Comparison of ENCODE assay signal across 10 cellular contexts in the genomic region with DNA sequence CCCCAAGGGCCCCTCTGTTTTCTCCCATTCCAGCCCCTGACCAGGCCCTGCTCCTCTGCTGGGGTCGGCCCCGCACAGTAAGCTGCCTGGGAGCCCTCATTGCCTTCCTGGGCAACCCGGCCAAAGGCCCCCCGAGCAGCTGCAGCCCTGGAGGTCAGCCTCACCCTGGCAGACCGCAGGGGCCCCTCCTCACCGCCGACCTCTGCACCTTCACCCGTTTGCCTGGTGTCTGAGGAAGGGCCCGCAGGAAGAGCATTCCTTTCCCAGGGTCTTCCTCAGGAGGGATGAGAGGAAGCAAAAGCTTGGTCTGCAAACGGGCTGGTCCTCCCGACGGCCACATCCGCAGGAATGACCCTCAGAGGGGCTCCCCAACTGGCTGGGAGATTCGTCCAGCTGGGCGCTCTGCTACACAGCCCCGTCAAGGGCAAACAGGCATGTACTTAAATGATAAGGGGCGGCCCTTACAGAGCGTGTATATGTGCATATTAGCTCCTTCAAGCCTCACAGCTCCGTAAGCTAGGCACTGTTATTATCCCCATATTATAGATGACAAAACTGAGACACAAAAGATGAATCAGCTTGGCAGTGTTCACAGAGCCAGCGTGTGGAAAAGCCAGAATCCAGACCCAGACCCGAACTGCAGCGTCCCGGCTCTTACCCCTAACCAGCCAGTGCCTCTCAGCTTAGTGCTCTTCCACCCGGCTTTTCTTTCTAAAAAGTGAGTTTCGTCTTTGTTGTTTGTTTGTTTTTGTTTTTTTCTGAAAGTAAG. TPM values are rescaled to one million over a fixed set of nuclear protein-coding genes. Genes with fewer than 3 reads are reported as not detected.
A peak's percentile ranks its signal among the peaks of the same experiment; 100 is the strongest.
DNase-seq lines count a peak whose midpoint lies in the region; ATAC-seq and TF ChIP-seq lines count a peak whose summit lies in the region.
"Had no signal": no experiment of that assay in that cellular context is flagged by ENCODE, and none has a peak within 500 bp of the region (broad histone marks: within the 10 kb centered on the region; RNA-seq: fewer than 3 reads in every experiment).

No MANE protein-coding gene starts in this region.

- no peaks in the 10 kb centered on the region for H3K36me3 Mint-ChIP-seq in activated naive CD4-positive, alpha-beta T cell treated with anti-CD3 and anti-CD28 coated beads, Interleukin-2, amount 10 ng/mL, durations not matched to agents 7 days and 5 days
- no peaks in the 10 kb centered on the region for H3K36me3 Mint-ChIP-seq in central memory CD8-positive, alpha-beta T cell (ENCODE audit: insufficient read depth)
- no peaks in the 10 kb centered on the region for H3K36me3 Mint-ChIP-seq in type B pancreatic cell

- H2AK5ac ChIP-seq in mesenchymal stem cell (ENCODE audit: low read length, severe bottlenecking), result no peak overlapping the region

- H3K4me3 Mint-ChIP-seq in activated naive CD4-positive, alpha-beta T cell treated with anti-CD3 and anti-CD28 coated beads, Interleukin-2, amount 10 ng/mL, durations not matched to agents 7 days and 5 days, result peak overlapping the region; percentile 43
- H3K4me3 Mint-ChIP-seq in central memory CD8-positive, alpha-beta T cell, result peak overlapping the region; percentile 57
- H3K4me3 Mint-ChIP-seq in type B pancreatic cell, result peak overlapping the region; percentile 72

- no peaks in the 10 kb centered on the region for H3K36me3 ChIP-seq in mesenchymal stem cell (ENCODE audit: control insufficient read depth in 1 of 2, insufficient read depth in 2 of 2, low read depth in 1 of 2, low read length in 2 of 2)
- H3K36me3 ChIP-seq: MG63 had no signal

- peak overlapping the region; percentile 6 to 37 for H3K18ac ChIP-seq in mesenchymal stem cell (ENCODE audit: low read depth in 1 of 2, low read length in 2 of 2)

- no peaks in the 10 kb centered on the region for H3K79me1 ChIP-seq in mesenchymal stem cell (replicated peaks; ENCODE audit: low read length, poor library complexity, severe bottlenecking)

- peak overlapping the region in 1 of 2 experiments; percentile 87 for H3K4ac ChIP-seq in mesenchymal stem cell (ENCODE audit: low read depth in 1 of 2, low read length in 2 of 2)

- no peak overlapping the region for H3K4me2 ChIP-seq in mesenchymal stem cell (ENCODE audit: low read length, poor library complexity, severe bottlenecking)

- DNase-seq in activated naive CD4-positive, alpha-beta T cell treated with anti-CD3 and anti-CD28 coated beads, Interleukin-2, amount 10 ng/mL, durations not matched to agents 7 days and 5 days, result no peak
- DNase-seq in activated naive CD4-positive, alpha-beta T cell treated with Interleukin-2 at 50 U/mL for 16 hours, result no peak
- no peak for DNase-seq in central memory CD8-positive, alpha-beta T cell (ENCODE audit: low spot score in 2 of 2)
- DNase-seq in mesenchymal stem cell (no peak), type B pancreatic cell (ENCODE audit: extremely low spot score, unreplicated experiment) (no peak), SW480 (ENCODE audit: low spot score) (no peak), AG08396 (ENCODE audit: low spot score) (no peak)
- DNase-seq: AML-193 had no signal

- H3K27ac ChIP-seq in mesenchymal stem cell (ENCODE audit: low read length, poor library complexity, severe bottlenecking), result no peak overlapping the region

- no peak for ATAC-seq in central memory CD8-positive, alpha-beta T cell (replicated peaks; ENCODE audit: extremely low read depth, poor library complexity, severe bottlenecking)
- ATAC-seq in GM18909 (IDR thresholded peaks at IDR 0.05; ENCODE audit: poor library complexity, unreplicated experiment), result no peak

- peak overlapping the region; percentile 37 for H4K91ac ChIP-seq in mesenchymal stem cell (ENCODE audit: low read length)

- CTCF ChIA-PET in activated naive CD4-positive, alpha-beta T cell treated with anti-CD3 and anti-CD28 coated beads, Interleukin-2, amount 10 ng/mL, durations not matched to agents 7 days and 5 days (lab: Charles Lee), result interaction anchor here (1.0 to 1.1 kb wide), 2 partner anchors 10 to 13 kb away, joined by 3 to 4 read pairs; no protein-coding TSS in a partner anchor

- H3K27me3 ChIP-seq in mesenchymal stem cell (ENCODE audit: control insufficient read depth in 1 of 2, insufficient read depth in 1 of 2, low read length in 2 of 2), result no peaks in the 10 kb centered on the region
- H3K27me3 ChIP-seq: MG63 had no signal

- 33% methylated on average over 24 of the region's 25 CpGs for WGBS in mesenchymal stem cell

- no peaks in the 10 kb centered on the region for H3K9me3 Mint-ChIP-seq in activated naive CD4-positive, alpha-beta T cell treated with anti-CD3 and anti-CD28 coated beads, Interleukin-2, amount 10 ng/mL, durations not matched to agents 7 days and 5 days
- H3K9me3 Mint-ChIP-seq in central memory CD8-positive, alpha-beta T cell, result no peaks in the 10 kb centered on the region
- no peaks in the 10 kb centered on the region for H3K9me3 Mint-ChIP-seq in type B pancreatic cell

- no peak overlapping the region for H3K23ac ChIP-seq in mesenchymal stem cell (ENCODE audit: low read length in 2 of 2)

- no peak overlapping the region for H3K4me3 ChIP-seq in mesenchymal stem cell (ENCODE audit: insufficient read depth in 1 of 2, low read depth in 1 of 2, low read length in 2 of 2)
- H3K4me3 ChIP-seq: MG63 had no signal

- peaks cover 61% of the 10 kb centered on the region for H3K27me3 Mint-ChIP-seq in activated naive CD4-positive, alpha-beta T cell treated with anti-CD3 and anti-CD28 coated beads, Interleukin-2, amount 10 ng/mL, durations not matched to agents 7 days and 5 days
- peaks cover 21% of the 10 kb centered on the region for H3K27me3 Mint-ChIP-seq in central memory CD8-positive, alpha-beta T cell
- peaks cover 37% of the 10 kb centered on the region for H3K27me3 Mint-ChIP-seq in type B pancreatic cell

- peaks cover 49% of the 10 kb centered on the region for H3K4me1 Mint-ChIP-seq in activated naive CD4-positive, alpha-beta T cell treated with anti-CD3 and anti-CD28 coated beads, Interleukin-2, amount 10 ng/mL, durations not matched to agents 7 days and 5 days
- H3K4me1 Mint-ChIP-seq in central memory CD8-positive, alpha-beta T cell, result peaks cover 24% of the 10 kb centered on the region
- peaks cover 14% of the 10 kb centered on the region for H3K4me1 Mint-ChIP-seq in type B pancreatic cell (ENCODE audit: unreplicated experiment)

- H3K14ac ChIP-seq in mesenchymal stem cell (ENCODE audit: low read length in 2 of 2), result peak overlapping the region in 1 of 2 experiments; percentile 35

- peak overlapping the region; percentile 68 for H4K8ac ChIP-seq in mesenchymal stem cell (ENCODE audit: low read length)

- peak overlapping the region in 1 of 2 experiments; percentile 77 for H2BK12ac ChIP-seq in mesenchymal stem cell (ENCODE audit: low read length in 2 of 2)

- no peak overlapping the region for H2BK5ac ChIP-seq in mesenchymal stem cell (ENCODE audit: low read depth, low read length, poor library complexity, severe bottlenecking)

- H2BK15ac ChIP-seq in mesenchymal stem cell (ENCODE audit: low read depth, poor library complexity, severe bottlenecking), result no peak overlapping the region

- peak overlapping the region; percentile 54 for H2AFZ ChIP-seq in mesenchymal stem cell (ENCODE audit: low read depth, low read length)

- H3K9ac ChIP-seq in mesenchymal stem cell (ENCODE audit: low read length), result peak overlapping the region; percentile 56

- no peak for TF ChIP-seq CTCF in type B pancreatic cell (conservative IDR thresholded peaks at IDR 0.05)

- no peak overlapping the region for H2BK120ac ChIP-seq in mesenchymal stem cell (ENCODE audit: low read depth, low read length)

- H3K27ac Mint-ChIP-seq in activated naive CD4-positive, alpha-beta T cell treated with anti-CD3 and anti-CD28 coated beads, Interleukin-2, amount 10 ng/mL, durations not matched to agents 7 days and 5 days, result no peak overlapping the region
- H3K27ac Mint-ChIP-seq in central memory CD8-positive, alpha-beta T cell (ENCODE audit: low read depth), result no peak overlapping the region
- peak overlapping the region; percentile 41 for H3K27ac Mint-ChIP-seq in type B pancreatic cell

- peaks cover 23% of the 10 kb centered on the region for H3K4me1 ChIP-seq in mesenchymal stem cell (ENCODE audit: control insufficient read depth, insufficient read depth, low read depth, low read length)

- no peaks in the 10 kb centered on the region for H3K9me3 ChIP-seq in mesenchymal stem cell (ENCODE audit: control insufficient read depth, low read length)
- H3K9me3 ChIP-seq: MG63 had no signal

RNA-seq across cellular contexts. Expression of a gene that starts 52.8 kb away (rescaled TPM):
- polyA plus RNA-seq in mesenchymal stem cell (2013, experiment 1 of 2), result 21.1 TPM
- polyA plus RNA-seq in mesenchymal stem cell (2013, experiment 2 of 2), result 20.7 TPM
- total RNA-seq in type B pancreatic cell (ENCODE audit: low replicate concordance), result 17.7 and 20.7 TPM in 2 replicates

RNA-seq across cellular contexts. Expression of a gene that starts 53.1 kb away (rescaled TPM):
- polyA plus RNA-seq in mesenchymal stem cell (2013, experiment 1 of 2), result 25.1 TPM
- polyA plus RNA-seq in mesenchymal stem cell (2013, experiment 2 of 2), result 25.0 TPM
- 31.4 and 39.8 TPM in 2 replicates for total RNA-seq in type B pancreatic cell (ENCODE audit: low replicate concordance)

RNA-seq across cellular contexts. Expression of a gene that starts 55.0 kb away (rescaled TPM):
- 295 TPM for polyA plus RNA-seq in mesenchymal stem cell (2013, experiment 1 of 2)
- 307 TPM for polyA plus RNA-seq in mesenchymal stem cell (2013, experiment 2 of 2)
- 54.6 and 63.4 TPM in 2 replicates for total RNA-seq in type B pancreatic cell (ENCODE audit: low replicate concordance)
